18 cellular contexts compared by ENCODE assay signal in the genomic region with DNA sequence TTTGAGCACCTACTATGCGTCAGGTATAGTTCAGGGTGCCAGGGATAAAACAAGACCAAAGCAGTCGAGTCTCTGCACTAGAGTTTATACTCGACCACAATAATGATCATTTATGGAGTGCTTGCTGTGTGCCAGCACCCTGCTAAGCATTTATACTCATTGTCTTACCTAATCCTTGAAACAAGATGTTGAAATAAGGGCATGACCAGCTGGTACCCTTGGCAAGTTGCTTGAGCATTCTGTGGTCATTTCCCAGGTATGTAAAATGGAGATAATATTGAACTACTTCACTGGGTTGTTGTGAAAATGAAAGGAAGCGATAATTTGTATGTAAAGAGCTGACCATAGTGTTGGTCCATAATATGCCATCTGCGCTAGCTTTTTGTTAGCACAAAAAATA.
"Had no signal": no experiment of that assay in that cellular context is flagged by ENCODE, and none has a peak within 500 bp of the region (broad histone marks: within the 10 kb centered on the region; RNA-seq: fewer than 3 reads in every experiment).

No MANE protein-coding gene starts in this region.

- H3K36me3 Mint-ChIP-seq: naive thymus-derived CD8-positive, alpha-beta T cell; type B pancreatic cell had no signal

- H3K4me3 ChIP-seq: heart left ventricle, mucosa of descending colon, psoas muscle, right atrium auricular region, sigmoid colon, stomach had no signal

- H3K27me3 Mint-ChIP-seq: effector memory CD8-positive, alpha-beta T cell; naive thymus-derived CD8-positive, alpha-beta T cell had no signal

- H3K4me1 ChIP-seq: heart left ventricle, psoas muscle, right atrium auricular region, sigmoid colon, stomach had no signal

- H3K9me3 ChIP-seq: heart left ventricle, mucosa of descending colon, neutrophil, psoas muscle, right atrium auricular region, sigmoid colon, stomach had no signal

- ATAC-seq: effector memory CD8-positive, alpha-beta T cell; heart left ventricle; left colon; mucosa of descending colon; naive thymus-derived CD8-positive, alpha-beta T cell; psoas muscle had no signal

- H3K4me3 Mint-ChIP-seq: dendritic cell treated with granulocyte-macrophage colony-stimulating factor and Interleukin-4, amounts not matched to agents 40 ng/mL and 50 ng/mL, for 4 days; effector memory CD8-positive, alpha-beta T cell; naive thymus-derived CD8-positive, alpha-beta T cell; type B pancreatic cell had no signal

- H3K36me3 ChIP-seq: heart left ventricle, neutrophil, right atrium auricular region, sigmoid colon, stomach had no signal

- DNase-seq: effector memory CD8-positive, alpha-beta T cell; erythroblast; heart left ventricle; hippocampal formation; left colon; mucosa of descending colon; naive thymus-derived CD8-positive, alpha-beta T cell; psoas muscle; sigmoid colon; small intestine; stimulated activated CD4-positive, alpha-beta T cell treated with anti-CD3 and anti-CD28 coated beads, Interleukin-12 subunit alpha, Interleukin-12 subunit beta, amount 100 ng/mL, for 4 hours; stimulated activated naive CD4-positive, alpha-beta T cell; stomach; substantia nigra had no signal

- H3K27ac ChIP-seq: heart left ventricle, neutrophil, psoas muscle, right atrium auricular region, sigmoid colon, stomach had no signal

- H3K4me1 Mint-ChIP-seq: naive thymus-derived CD8-positive, alpha-beta T cell had no signal

- H3K27ac Mint-ChIP-seq: dendritic cell treated with granulocyte-macrophage colony-stimulating factor and Interleukin-4, amounts not matched to agents 40 ng/mL and 50 ng/mL, for 4 days; effector memory CD8-positive, alpha-beta T cell; naive thymus-derived CD8-positive, alpha-beta T cell; type B pancreatic cell had no signal

- H3K9me3 Mint-ChIP-seq: dendritic cell treated with granulocyte-macrophage colony-stimulating factor and Interleukin-4, amounts not matched to agents 40 ng/mL and 50 ng/mL, for 4 days; effector memory CD8-positive, alpha-beta T cell; naive thymus-derived CD8-positive, alpha-beta T cell; type B pancreatic cell had no signal
